Comparison of ENCODE assay signal across 8 cellular contexts in genomic region chr22:19178659-19179471, GRCh38. TPM values are rescaled to one million over a fixed set of nuclear protein-coding genes. Genes with fewer than 3 reads are reported as not detected.
DNase-seq lines count a peak whose midpoint lies in the region; ATAC-seq, FAIRE-seq and TF ChIP-seq lines count a peak whose summit lies in the region.

SLC25A1 (minus strand) TSS chr22:19178736; CDS start chr22:19178673, 63 bp downstream.

- DNase-seq in GM12891 (ENCODE audit: insufficient read length, low spot score) (peak; percentile 95), NCI-H1436 (lab: John Stamatoyannopoulos, UW) (peak; percentile 79), right atrium auricular region (ENCODE audit: low spot score) (peak; percentile 90), pulmonary artery endothelial cell (ENCODE audit: low read depth, low spot score) (peak; percentile 48)

- no peaks in the 10 kb centered on the region for H3K36me3 ChIP-seq in right atrium auricular region
- no peaks in the 10 kb centered on the region for H3K36me3 ChIP-seq in urinary bladder (ENCODE audit: insufficient read depth)

- no peaks in the 10 kb centered on the region for H3K27me3 ChIP-seq in right atrium auricular region

- H3K27ac ChIP-seq in angular gyrus (ENCODE audit: low read depth, low read length) (peak within 1 kb of the TSS; percentile 87), right atrium auricular region (peak within 1 kb of the TSS; percentile 76 to 84), urinary bladder (ENCODE audit: low read depth) (peak within 1 kb of the TSS; percentile 79)

- H3K9me3 ChIP-seq in right atrium auricular region, result no peaks in the 10 kb centered on the region

- H3K4me1 ChIP-seq in right atrium auricular region, result peaks cover 0 to 50% of the 10 kb centered on the region in 2 donors
- no peaks in the 10 kb centered on the region for H3K4me1 ChIP-seq in urinary bladder (ENCODE audit: insufficient read depth)

- no peak for TF ChIP-seq CTCF in right atrium auricular region (IDR thresholded peaks at IDR 0.05)

- TF ChIP-seq POLR2A in GM12891 (IDR thresholded peaks at IDR 0.05; ENCODE audit: low read depth, low read length), result no peak

- peak within 1 kb of the TSS; percentile 59 to 71 for H3K4me3 ChIP-seq in right atrium auricular region
- peak within 1 kb of the TSS; percentile 75 for H3K4me3 ChIP-seq in urinary bladder (ENCODE audit: low read depth, low read length)

- WGBS in urinary bladder, result 1% methylated on average over 84 of the region's 84 CpGs

- intact Hi-C loops in T-helper 2 cell treated with Interferon-gamma antibody and Interleukin-4, amounts not matched to agents 100 ng/mL and 5 ng/mL, for 36 hours (cut with micrococcal nuclease), result loop anchor here (1.0 to 2.0 kb wide), 6 partner anchors 35 to 300 kb away; partner anchors contain the start of genes C22orf39, CDC45, CLTCL1 and DGCR2

- ATAC-seq in HG02759 (IDR thresholded peaks at IDR 0.05; ENCODE audit: unreplicated experiment), result peak; percentile 71

- peak; percentile 95 for FAIRE-seq in GM12891 (lab: Jason Lieb, UNC)

TF ChIP-seq in GM12891, 5 proteins besides CTCF, POLR2A, EP300 and RAD21:
- no peak for TF ChIP-seq SPI1 (IDR thresholded peaks at IDR 0.05; ENCODE audit: low read depth, low read length)
- TF ChIP-seq POU2F2 (IDR thresholded peaks at IDR 0.05; ENCODE audit: low read depth, low read length), result no peak
- TF ChIP-seq PAX5 (IDR thresholded peaks at IDR 0.05; ENCODE audit: insufficient read depth, low read length, severe bottlenecking), result no peak
- TF ChIP-seq POLR2AphosphoS5 (IDR thresholded peaks at IDR 0.05; ENCODE audit: low read depth, low read length), result no peak
- no peak for TF ChIP-seq TAF1 (IDR thresholded peaks at IDR 0.05; ENCODE audit: low read depth, low read length)
TF ChIP-seq in GM12891: peak in this region for 0.

RNA-seq across cellular contexts. Expression of gene SLC25A1, which starts in this region (rescaled TPM):
- 43.7 TPM for polyA plus RNA-seq in GM12891 (2012; ENCODE audit: low read depth, missing spikeins)
- 42.6 and 45.4 TPM in 2 replicates for total RNA-seq in T-helper 2 cell treated with Interferon-gamma antibody and Interleukin-4, amounts not matched to agents 100 ng/mL and 5 ng/mL, for 36 hours
- total RNA-seq in right atrium auricular region (10 to 100 TPM; 12.7 to 27.6 TPM), pulmonary artery endothelial cell (87.9 and 96.3 TPM in 2 replicates), urinary bladder (24.6 TPM)
- polyA plus RNA-seq in urinary bladder, result 65.0 TPM

Comparison
In these comparisons a context has a peak if more than half of its experiments do, and no peak if none do; other contexts are left out.
1. Peak in every context shown above with its lines: DNase-seq, ATAC-seq, H3K4me3 ChIP-seq and H3K27ac ChIP-seq.